1 cellular context compared by ENCODE assay signal in the genomic region with DNA sequence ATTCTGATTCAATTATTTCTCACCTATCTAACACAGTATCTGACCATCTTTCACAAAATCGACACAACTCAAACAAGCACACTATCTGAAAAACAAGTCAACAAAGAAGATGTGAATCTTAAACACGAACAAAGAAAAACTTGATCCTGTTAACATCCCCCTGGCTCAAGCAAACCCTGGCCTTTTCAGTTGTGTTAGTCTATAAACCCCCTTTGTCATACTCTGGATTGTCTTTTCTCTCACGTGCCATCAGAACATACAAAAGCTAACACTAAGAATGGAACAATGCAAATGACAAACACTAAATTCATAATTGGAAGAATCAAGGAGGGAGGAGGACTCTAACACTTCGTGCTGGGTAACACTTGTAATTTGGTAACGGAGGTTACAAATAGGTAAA.
TF ChIP-seq lines count a peak whose summit lies in the region.

No MANE protein-coding gene starts in this region.

TF ChIP-seq in IMR-90, 13 proteins besides CTCF, POLR2A, EP300 and RAD21:
- TF ChIP-seq CEBPB (IDR thresholded peaks at IDR 0.05; ENCODE audit: low read depth, low read length), result no peak
- no peak for TF ChIP-seq MAZ (IDR thresholded peaks at IDR 0.05; ENCODE audit: borderline replicate concordance, low read depth, low read length)
- TF ChIP-seq MAFK (IDR thresholded peaks at IDR 0.05; ENCODE audit: low read depth, low read length), result no peak
- no peak for TF ChIP-seq NFE2L2 (IDR thresholded peaks at IDR 0.05; ENCODE audit: low read depth, low read length)
- no peak for TF ChIP-seq CHD1 (IDR thresholded peaks at IDR 0.05; ENCODE audit: low read depth, low read length)
- TF ChIP-seq SMC3 (IDR thresholded peaks at IDR 0.05; ENCODE audit: low read depth, low read length), result no peak
TF ChIP-seq in IMR-90: peak in this region for 0.
